2 cellular contexts compared by ENCODE assay signal in genomic region chr21:37008705-37009104, GRCh38.
TF ChIP-seq lines count a peak whose summit lies in the region.

No MANE protein-coding gene starts in this region.

TF ChIP-seq in SK-N-SH, 30 proteins besides CTCF, POLR2A, EP300 and RAD21 (continued from another document):
- TF ChIP-seq PBX3 (IDR thresholded peaks at IDR 0.05) (no peak), USF1 (IDR thresholded peaks at IDR 0.05; ENCODE audit: borderline replicate concordance, low read depth) (no peak), RCOR1 (IDR thresholded peaks at IDR 0.05; ENCODE audit: low read length) (no peak), YY1 (IDR thresholded peaks at IDR 0.05; ENCODE audit: low read depth) (no peak), POLR2AphosphoS5 (IDR thresholded peaks at IDR 0.05; ENCODE audit: low read depth, low read length) (no peak), NFIC (IDR thresholded peaks at IDR 0.05; ENCODE audit: borderline replicate concordance) (no peak), MAX (IDR thresholded peaks at IDR 0.05; ENCODE audit: low read depth) (no peak), TAF1 (IDR thresholded peaks at IDR 0.05; ENCODE audit: borderline replicate concordance, low read depth, low read length) (no peak)

TF ChIP-seq in SK-N-SH treated with all-trans-retinoic acid at 6 μM for 48 hours, 23 proteins besides CTCF, POLR2A, EP300 and RAD21 (continued from another document):
- TF ChIP-seq POU6F1 (CRISPR knock-in tag; IDR thresholded peaks at IDR 0.05; ENCODE audit: borderline replicate concordance, low read depth) (no peak), CSDC2 (CRISPR knock-in tag; IDR thresholded peaks at IDR 0.05) (no peak), CSRNP3 (CRISPR knock-in tag; IDR thresholded peaks at IDR 0.05) (no peak), ZC3H10 (CRISPR knock-in tag; IDR thresholded peaks at IDR 0.05) (no peak), ZFP30 (CRISPR knock-in tag; IDR thresholded peaks at IDR 0.05) (no peak), PATZ1 (CRISPR knock-in tag; IDR thresholded peaks at IDR 0.05; ENCODE audit: borderline replicate concordance) (no peak), ZNF70 (CRISPR knock-in tag; IDR thresholded peaks at IDR 0.05) (no peak), BACH2 (CRISPR knock-in tag; IDR thresholded peaks at IDR 0.05; ENCODE audit: borderline replicate concordance) (no peak)
